In the genomic region with DNA sequence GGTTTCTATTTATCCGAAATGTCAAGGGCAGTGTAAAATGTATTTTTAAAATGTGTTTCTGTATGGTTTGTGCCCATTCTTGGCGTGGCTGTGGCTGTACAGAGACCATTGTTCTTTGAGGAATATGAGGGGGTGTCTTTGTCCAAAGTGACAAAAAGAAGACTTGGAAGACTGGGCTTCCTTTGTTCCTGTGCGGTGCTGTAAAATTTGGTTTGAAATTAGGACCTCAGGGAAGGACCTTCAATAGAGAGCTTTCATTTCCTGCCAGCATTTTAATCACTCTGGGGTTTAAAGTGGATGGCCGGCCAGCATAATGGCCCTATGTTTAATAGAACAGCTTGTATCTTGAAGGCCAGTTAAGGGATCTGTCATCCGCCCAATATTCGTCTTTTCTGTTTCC, we compare ENCODE assay signal across 12 cellular contexts.
DNase-seq lines count a peak whose midpoint lies in the region; ATAC-seq and TF ChIP-seq lines count a peak whose summit lies in the region.
"Had no signal": no experiment of that assay in that cellular context is flagged by ENCODE, and none has a peak within 500 bp of the region (broad histone marks: within the 10 kb centered on the region; RNA-seq: fewer than 3 reads in every experiment).

No MANE protein-coding gene starts in this region.

- H4K20me1 ChIP-seq in GM23338 (replicated peaks; ENCODE audit: insufficient read depth) = no peaks in the 10 kb centered on the region
- H4K20me1 ChIP-seq in PC-9 (ENCODE audit: insufficient read depth) = no peaks in the 10 kb centered on the region

- DNase-seq in RPMI7951 (ENCODE audit: low read depth) (peak; percentile 68), medulla oblongata (ENCODE audit: extremely low spot score) (peak; percentile 78), superior temporal gyrus (ENCODE audit: extremely low spot score) (peak; percentile 79), GM23338 (ENCODE audit: low spot score) (no peak), OCI-M1 (lab: John Stamatoyannopoulos, UW) (no peak), PC-9 (no peak)
- DNase-seq: activated T-cell treated with anti-CD3 and anti-CD28 coated beads, Interleukin-2, amount 50 U/mL, for 72 hours; NCI-H526 treated with DMSO at 0.1 percent for 48 hours; SK-N-SH had no signal

- no peaks in the 10 kb centered on the region for H3K27me3 Mint-ChIP-seq in GM23338 (ENCODE audit: insufficient read depth, low read depth, poor library complexity)

- intact Hi-C loops in PC-9 (cut with micrococcal nuclease; ENCODE audit: unreplicated experiment) = no loop called here

- TF ChIP-seq CTCF in GM23338 (conservative IDR thresholded peaks at IDR 0.05; ENCODE audit: low read depth in 2 of 2) = no peak
- TF ChIP-seq CTCF in PC-9 (conservative IDR thresholded peaks at IDR 0.05) = no peak

- H3K9me3 Mint-ChIP-seq in GM23338 = no peaks in the 10 kb centered on the region
- H3K9me3 Mint-ChIP-seq: activated T-cell treated with anti-CD3 and anti-CD28 coated beads, Interleukin-2, amount 50 U/mL, for 72 hours had no signal

- no peaks in the 10 kb centered on the region for H3F3A ChIP-seq in GM23338 (replicated peaks; ENCODE audit: low read depth)
- no peaks in the 10 kb centered on the region for H3F3A ChIP-seq in PC-9 (ENCODE audit: insufficient read depth, low read depth)

- no peak overlapping the region for H3K9ac ChIP-seq in endocrine pancreas (ENCODE audit: control insufficient read depth, insufficient read depth, low read length)
- H3K9ac ChIP-seq: SK-N-SH had no signal

- H3K79me2 ChIP-seq in GM23338 (replicated peaks; ENCODE audit: insufficient read depth) (no peaks in the 10 kb centered on the region), PC-9 (ENCODE audit: low read depth) (no peaks in the 10 kb centered on the region)

- H3K9me2 ChIP-seq in GM23338 (ENCODE audit: insufficient read depth) (no peaks in the 10 kb centered on the region), PC-9 (ENCODE audit: insufficient read depth) (no peaks in the 10 kb centered on the region)
- H3K9me2 ChIP-seq: SK-N-SH had no signal

- POLR2A ChIA-PET in PC-9 (lab: Charles Lee; ENCODE audit: unreplicated experiment) = no interaction called here

- peaks cover 17% of the 10 kb centered on the region for H3K4me1 ChIP-seq in endocrine pancreas (ENCODE audit: control insufficient read depth, insufficient read depth, low read length)
- H3K4me1 ChIP-seq in GM23338 (ENCODE audit: insufficient read depth) = peaks cover 17% of the 10 kb centered on the region
- no peaks in the 10 kb centered on the region for H3K4me1 ChIP-seq in PC-9 (replicated peaks; ENCODE audit: insufficient read depth)

- peaks cover 21% of the 10 kb centered on the region for H3K4me1 Mint-ChIP-seq in GM23338

- H3K36me3 Mint-ChIP-seq in GM23338 (ENCODE audit: low read depth) = no peaks in the 10 kb centered on the region

- H2AFZ ChIP-seq in GM23338 (no peak overlapping the region), PC-9 (no peak overlapping the region)

- no TSS peak for BruUV-seq in PC-9 (replicated peaks; lab: Mats Ljungman, UMichigan)

- no peak overlapping the region for H3K27ac Mint-ChIP-seq in GM23338
- H3K27ac Mint-ChIP-seq: activated T-cell treated with anti-CD3 and anti-CD28 coated beads, Interleukin-2, amount 50 U/mL, for 72 hours had no signal

- H3K4me3 Mint-ChIP-seq in GM23338 = no peak overlapping the region
- H3K4me3 Mint-ChIP-seq: activated T-cell treated with anti-CD3 and anti-CD28 coated beads, Interleukin-2, amount 50 U/mL, for 72 hours had no signal

- H3K27ac ChIP-seq in GM23338 (ENCODE audit: low read depth) (no peak overlapping the region), PC-9 (no peak overlapping the region)
- H3K27ac ChIP-seq: cardiac muscle cell, HL-60 had no signal

- no peaks in the 10 kb centered on the region for H3K36me3 ChIP-seq in endocrine pancreas (ENCODE audit: control insufficient read depth, insufficient read depth, low read length)
- H3K36me3 ChIP-seq in GM23338 (ENCODE audit: insufficient read depth) = no peaks in the 10 kb centered on the region
- no peaks in the 10 kb centered on the region for H3K36me3 ChIP-seq in PC-9 (ENCODE audit: low read depth)
- H3K36me3 ChIP-seq: cardiac muscle cell had no signal

- H3K4me3 ChIP-seq in endocrine pancreas (ENCODE audit: control insufficient read depth, insufficient read depth, low read length) (peak overlapping the region; percentile 93), GM23338 (no peak overlapping the region), PC-9 (no peak overlapping the region)
- H3K4me3 ChIP-seq: cardiac muscle cell had no signal

- no peak for ATAC-seq in GM23338
- ATAC-seq: activated T-cell treated with anti-CD3 and anti-CD28 coated beads, Interleukin-2, amount 50 U/mL, for 72 hours had no signal

- no peak overlapping the region for H3K4me2 ChIP-seq in GM23338
- H3K4me2 ChIP-seq in PC-9 = no peak overlapping the region
- H3K4me2 ChIP-seq: SK-N-SH had no signal

- CTCF ChIA-PET in PC-9 (lab: Charles Lee) = no interaction called here

- H3K9me3 ChIP-seq in endocrine pancreas (ENCODE audit: control insufficient read depth, low read length) = no peaks in the 10 kb centered on the region
- no peaks in the 10 kb centered on the region for H3K9me3 ChIP-seq in PC-9 (ENCODE audit: insufficient read depth, low read depth)
- H3K9me3 ChIP-seq: SK-N-SH had no signal

- no peaks in the 10 kb centered on the region for H3K27me3 ChIP-seq in endocrine pancreas (ENCODE audit: control insufficient read depth, insufficient read depth, low read length)
- no peaks in the 10 kb centered on the region for H3K27me3 ChIP-seq in GM23338 (ENCODE audit: insufficient read depth)
- no peaks in the 10 kb centered on the region for H3K27me3 ChIP-seq in PC-9 (ENCODE audit: insufficient read depth, low read depth)
- H3K27me3 ChIP-seq: cardiac muscle cell had no signal

TF ChIP-seq in GM23338, 12 proteins besides CTCF, POLR2A, EP300 and RAD21:
- TF ChIP-seq CREB1 (CRISPR knock-in tag; IDR thresholded peaks at IDR 0.05; ENCODE audit: low read depth) (no peak), EZH2phosphoT487 (IDR thresholded peaks at IDR 0.05; ENCODE audit: unreplicated experiment) (no peak)

Comparison
In these comparisons a context has a peak if more than half of its experiments do, and no peak if none do; other contexts are left out.
1. DNase-seq: peak in RPMI7951 (single experiment), medulla oblongata (single experiment) and superior temporal gyrus (single experiment); none in GM23338 (single experiment), OCI-M1 (single experiment) and PC-9 (0 of 2).